Comparison of ENCODE assay signal across 1 cellular context in genomic region chr9:133978226-133979123, GRCh38.
TF ChIP-seq lines count a peak whose summit lies in the region.

No MANE protein-coding gene starts in this region.

TF ChIP-seq in HepG2, 621 proteins besides CTCF, POLR2A, EP300 and RAD21 (continued from another document and continues in another):
- TF ChIP-seq HINFP (CRISPR knock-in tag; IDR thresholded peaks at IDR 0.05; ENCODE audit: low read depth) (peak; percentile 99), BRD4 (CRISPR knock-in tag; IDR thresholded peaks at IDR 0.05) (peak; percentile 15; the same call in 1 of the 2 replicates), THAP7 (CRISPR knock-in tag; IDR thresholded peaks at IDR 0.05) (no peak), ZNF20 (CRISPR knock-in tag; IDR thresholded peaks at IDR 0.05) (no peak), E2F5 (CRISPR knock-in tag; conservative IDR thresholded peaks at IDR 0.05) (no peak), ZNF350 (CRISPR knock-in tag; IDR thresholded peaks at IDR 0.05; ENCODE audit: borderline replicate concordance, low read depth) (0 out of 2 replicates have a peak, but pooled peaks have one; percentile 7), ZBTB21 (CRISPR knock-in tag; IDR thresholded peaks at IDR 0.05) (no peak), ZBTB26 (CRISPR knock-in tag; IDR thresholded peaks at IDR 0.05; ENCODE audit: borderline replicate concordance) (no peak), NFYB (CRISPR knock-in tag; IDR thresholded peaks at IDR 0.05) (no peak), ZNF773 (CRISPR knock-in tag; IDR thresholded peaks at IDR 0.05; ENCODE audit: borderline replicate concordance) (no peak), ZFP90 (CRISPR knock-in tag; IDR thresholded peaks at IDR 0.05; ENCODE audit: borderline replicate concordance) (no peak), ZNF781 (CRISPR knock-in tag; IDR thresholded peaks at IDR 0.05; ENCODE audit: borderline replicate concordance, not compliant biosample characterization) (no peak), BRCA1 (CRISPR knock-in tag; IDR thresholded peaks at IDR 0.05) (no peak), ARNT (IDR thresholded peaks at IDR 0.05) (no peak), ZNF550 (CRISPR knock-in tag; IDR thresholded peaks at IDR 0.05; ENCODE audit: borderline replicate concordance) (no peak), RFX5 (IDR thresholded peaks at IDR 0.05; ENCODE audit: low read depth, low read length) (no peak), ZNF292 (CRISPR knock-in tag; IDR thresholded peaks at IDR 0.05; ENCODE audit: borderline replicate concordance, low read depth) (peak; percentile 95; the same call in 1 of the 2 replicates), ZKSCAN8 (CRISPR knock-in tag; IDR thresholded peaks at IDR 0.05; ENCODE audit: borderline replicate concordance) (peak; percentile 54; the same call in 1 of the 2 replicates), NFE2L1 (CRISPR knock-in tag; IDR thresholded peaks at IDR 0.05; ENCODE audit: borderline replicate concordance) (no peak), ZNF589 (CRISPR knock-in tag; conservative IDR thresholded peaks at IDR 0.05) (no peak), SMAD9 (CRISPR knock-in tag; IDR thresholded peaks at IDR 0.05) (no peak), ZNF33B (CRISPR knock-in tag; IDR thresholded peaks at IDR 0.05) (0 out of 2 replicates have a peak, but pooled peaks have one; percentile 17), SNAPC4 (CRISPR knock-in tag; IDR thresholded peaks at IDR 0.05) (no peak), ZNF512 (CRISPR knock-in tag; IDR thresholded peaks at IDR 0.05) (no peak), ZNF775 (CRISPR knock-in tag; IDR thresholded peaks at IDR 0.05; ENCODE audit: borderline replicate concordance) (no peak), ZNF740 (CRISPR knock-in tag; IDR thresholded peaks at IDR 0.05) (no peak), PPARG (CRISPR knock-in tag; conservative IDR thresholded peaks at IDR 0.05) (peak; percentile 81), ATF4 (CRISPR knock-in tag; IDR thresholded peaks at IDR 0.05) (no peak), ZNF597 (CRISPR knock-in tag; IDR thresholded peaks at IDR 0.05) (no peak), LRRFIP1 (CRISPR knock-in tag; conservative IDR thresholded peaks at IDR 0.05) (no peak), ZNF567 (CRISPR knock-in tag; IDR thresholded peaks at IDR 0.05; ENCODE audit: borderline replicate concordance) (no peak), FOXP4 (CRISPR knock-in tag; IDR thresholded peaks at IDR 0.05) (peak; percentile 83), ZBTB7A (CRISPR knock-in tag; IDR thresholded peaks at IDR 0.05) (peak; percentile 88; the same call in 1 of the 2 replicates), ZNF331 (CRISPR knock-in tag; IDR thresholded peaks at IDR 0.05) (peak; percentile 87; the same call in 1 of the 2 replicates), TOPORS (CRISPR knock-in tag; IDR thresholded peaks at IDR 0.05) (no peak), ZSCAN21 (CRISPR knock-in tag; IDR thresholded peaks at IDR 0.05; ENCODE audit: borderline replicate concordance) (no peak), NR2F1 (CRISPR knock-in tag; IDR thresholded peaks at IDR 0.05) (no peak; a peak in 1 of 4 replicates), POLR2AphosphoS2 (IDR thresholded peaks at IDR 0.05; ENCODE audit: low read depth, low read length) (no peak), ZNF441 (CRISPR knock-in tag; IDR thresholded peaks at IDR 0.05; ENCODE audit: borderline replicate concordance) (peak; percentile 90), ZNF720 (CRISPR knock-in tag; IDR thresholded peaks at IDR 0.05) (no peak), PRMT3 (CRISPR knock-in tag; IDR thresholded peaks at IDR 0.05; ENCODE audit: borderline replicate concordance, low read depth) (no peak), CCDC6 (CRISPR knock-in tag; IDR thresholded peaks at IDR 0.05) (no peak; the same call in 1 of the 2 replicates)
